8 cellular contexts compared by ENCODE assay signal in genomic region chr4:154559141-154559841, GRCh38. TPM values are rescaled to one million over a fixed set of nuclear protein-coding genes. Genes with fewer than 3 reads are reported as not detected.
DNase-seq lines count a peak whose midpoint lies in the region; ATAC-seq and TF ChIP-seq lines count a peak whose summit lies in the region.

No MANE protein-coding gene starts in this region.

- DNase-seq in ELR (ENCODE audit: low read depth) (peak; percentile 67), GM23338 (ENCODE audit: low spot score) (peak; percentile 80), HuH-7.5 (ENCODE audit: low spot score) (peak; percentile 5), kidney epithelial cell (ENCODE audit: low read depth) (no peak), germinal center (ENCODE audit: low spot score) (no peak)
- no peak for DNase-seq in activated effector memory CD4-positive, alpha-beta T cell treated with Interleukin-2 at 50 U/mL for 16 hours

- no peaks in the 10 kb centered on the region for H3K79me2 ChIP-seq in GM23338 (replicated peaks; ENCODE audit: insufficient read depth)

- no peaks in the 10 kb centered on the region for H3K36me3 ChIP-seq in GM23338 (ENCODE audit: insufficient read depth)
- H3K36me3 ChIP-seq in kidney epithelial cell (ENCODE audit: control insufficient read depth, insufficient read depth, low read length): no peaks in the 10 kb centered on the region

- TF ChIP-seq CTCF in 22Rv1 (IDR thresholded peaks at IDR 0.05) (peak; percentile 63), GM23338 (conservative IDR thresholded peaks at IDR 0.05; ENCODE audit: low read depth in 2 of 2) (peak; percentile 83 to 96), WI38 (IDR thresholded peaks at IDR 0.05; ENCODE audit: low read depth, low read length) (peak; percentile 37; the same call in 1 of the 2 replicates), kidney epithelial cell (IDR thresholded peaks at IDR 0.05; ENCODE audit: insufficient read depth, low read length, poor library complexity, severe bottlenecking) (peak; percentile 60)

- H4K20me1 ChIP-seq in GM23338 (replicated peaks; ENCODE audit: insufficient read depth): no peaks in the 10 kb centered on the region

- H3K36me3 Mint-ChIP-seq in GM23338 (ENCODE audit: low read depth): no peaks in the 10 kb centered on the region

- no peak overlapping the region for H3K4me3 Mint-ChIP-seq in GM23338

- H3F3A ChIP-seq in GM23338 (replicated peaks; ENCODE audit: low read depth): no peaks in the 10 kb centered on the region

- H3K4me1 Mint-ChIP-seq in GM23338: no peaks in the 10 kb centered on the region; the same call in 2 of the 3 replicates

- H3K27ac ChIP-seq in 22Rv1 (no peak overlapping the region), GM23338 (ENCODE audit: low read depth) (no peak overlapping the region)

- H2AFZ ChIP-seq in GM23338: no peak overlapping the region

- H3K4me3 ChIP-seq in GM23338: no peak overlapping the region
- no peak overlapping the region for H3K4me3 ChIP-seq in WI38 (ENCODE audit: low read depth, low read length)
- H3K4me3 ChIP-seq in kidney epithelial cell (ENCODE audit: low read depth, low read length): no peak overlapping the region

- no peak overlapping the region for H3K4me2 ChIP-seq in GM23338

- ATAC-seq in GM23338: peak; percentile 97

- no peaks in the 10 kb centered on the region for H3K27me3 Mint-ChIP-seq in GM23338 (ENCODE audit: insufficient read depth, low read depth, poor library complexity)

- no peaks in the 10 kb centered on the region for H3K4me1 ChIP-seq in GM23338 (ENCODE audit: insufficient read depth)

- H3K9me2 ChIP-seq in GM23338 (ENCODE audit: insufficient read depth): no peaks in the 10 kb centered on the region

- H3K9me3 Mint-ChIP-seq in GM23338: no peaks in the 10 kb centered on the region

- no peak overlapping the region for H3K27ac Mint-ChIP-seq in GM23338

- H3K27me3 ChIP-seq in GM23338 (ENCODE audit: insufficient read depth): no peaks in the 10 kb centered on the region
- no peaks in the 10 kb centered on the region for H3K27me3 ChIP-seq in kidney epithelial cell (ENCODE audit: control insufficient read depth, insufficient read depth, low read length)

TF ChIP-seq in GM23338, 12 proteins besides CTCF, POLR2A, EP300 and RAD21 (continues in another document):
- TF ChIP-seq POLR2AphosphoS5 (IDR thresholded peaks at IDR 0.05; ENCODE audit: low read depth): no peak
- no peak for TF ChIP-seq ZNF331 (CRISPR knock-in tag; IDR thresholded peaks at IDR 0.05; ENCODE audit: low read depth)
- no peak for TF ChIP-seq JUNB (IDR thresholded peaks at IDR 0.05; ENCODE audit: unreplicated experiment)
- TF ChIP-seq REST (IDR thresholded peaks at IDR 0.05; ENCODE audit: unreplicated experiment): no peak
- no peak for TF ChIP-seq CREB1 (CRISPR knock-in tag; IDR thresholded peaks at IDR 0.05; ENCODE audit: low read depth)
- TF ChIP-seq ETS1 (IDR thresholded peaks at IDR 0.05): no peak
- no peak for TF ChIP-seq STAT1 (IDR thresholded peaks at IDR 0.05; ENCODE audit: unreplicated experiment)
- TF ChIP-seq ZNF114 (CRISPR knock-in tag; IDR thresholded peaks at IDR 0.05): no peak
- TF ChIP-seq EZH2phosphoT487 (IDR thresholded peaks at IDR 0.05; ENCODE audit: unreplicated experiment): no peak
- no peak for TF ChIP-seq EZH2 (IDR thresholded peaks at IDR 0.05; ENCODE audit: low read depth, unreplicated experiment)
- TF ChIP-seq NANOG (IDR thresholded peaks at IDR 0.05; ENCODE audit: borderline replicate concordance): no peak

RNA-seq across cellular contexts. Expression of gene FGB, which starts 3.5 kb away (rescaled TPM):
- total RNA-seq in GM23338 (2014; rRNA removed; shearing (Covaris generic)): not detected in 2 replicates
- polyA plus RNA-seq in GM23338 (2016; fragmentation: Nextera tagmentation; extraction: Ambion mirVana): not detected in 2 replicates
- total RNA-seq in kidney epithelial cell: 1.5 and 3.7 TPM in 2 replicates

RNA-seq across cellular contexts. Expression of gene PLRG1, which starts 9.1 kb away (rescaled TPM):
- 74.2 and 82.7 TPM in 2 replicates for total RNA-seq in GM23338 (2014; rRNA removed; shearing (Covaris generic))
- polyA plus RNA-seq in GM23338 (2016; fragmentation: Nextera tagmentation; extraction: Ambion mirVana): 73.3 and 77.3 TPM in 2 replicates
- total RNA-seq in kidney epithelial cell: 75.5 and 83.4 TPM in 2 replicates

RNA-seq across cellular contexts. Expression of gene FGA, which starts 31.3 kb away (rescaled TPM):
- not detected in 2 replicates for total RNA-seq in GM23338 (2014; rRNA removed; shearing (Covaris generic))
- polyA plus RNA-seq in GM23338 (2016; fragmentation: Nextera tagmentation; extraction: Ambion mirVana): not detected in 2 replicates
- not detected in 2 replicates for total RNA-seq in kidney epithelial cell

RNA-seq across cellular contexts. Expression of gene FGG, which starts 53.2 kb away (rescaled TPM):
- 0.27 TPM in 1 of 2 replicates, not detected in the other for total RNA-seq in GM23338 (2014; rRNA removed; shearing (Covaris generic))
- not detected in 2 replicates for polyA plus RNA-seq in GM23338 (2016; fragmentation: Nextera tagmentation; extraction: Ambion mirVana)
- not detected in 2 replicates for total RNA-seq in kidney epithelial cell

Comparison
In these comparisons a context has a peak if more than half of its experiments do, and no peak if none do; other contexts are left out.
1. CTCF ChIP-seq: peak in every context shown above with its lines; median percentile 90 in GM23338; 63 in 22Rv1; 60 in kidney epithelial cell; 37 in WI38.
2. DNase-seq: peak in ELR (single experiment), GM23338 (single experiment) and HuH-7.5 (single experiment); none in kidney epithelial cell (single experiment), activated effector memory CD4-positive, alpha-beta T cell treated with Interleukin-2 at 50 U/mL for 16 hours (single experiment) and germinal center (single experiment).